In the genomic region with DNA sequence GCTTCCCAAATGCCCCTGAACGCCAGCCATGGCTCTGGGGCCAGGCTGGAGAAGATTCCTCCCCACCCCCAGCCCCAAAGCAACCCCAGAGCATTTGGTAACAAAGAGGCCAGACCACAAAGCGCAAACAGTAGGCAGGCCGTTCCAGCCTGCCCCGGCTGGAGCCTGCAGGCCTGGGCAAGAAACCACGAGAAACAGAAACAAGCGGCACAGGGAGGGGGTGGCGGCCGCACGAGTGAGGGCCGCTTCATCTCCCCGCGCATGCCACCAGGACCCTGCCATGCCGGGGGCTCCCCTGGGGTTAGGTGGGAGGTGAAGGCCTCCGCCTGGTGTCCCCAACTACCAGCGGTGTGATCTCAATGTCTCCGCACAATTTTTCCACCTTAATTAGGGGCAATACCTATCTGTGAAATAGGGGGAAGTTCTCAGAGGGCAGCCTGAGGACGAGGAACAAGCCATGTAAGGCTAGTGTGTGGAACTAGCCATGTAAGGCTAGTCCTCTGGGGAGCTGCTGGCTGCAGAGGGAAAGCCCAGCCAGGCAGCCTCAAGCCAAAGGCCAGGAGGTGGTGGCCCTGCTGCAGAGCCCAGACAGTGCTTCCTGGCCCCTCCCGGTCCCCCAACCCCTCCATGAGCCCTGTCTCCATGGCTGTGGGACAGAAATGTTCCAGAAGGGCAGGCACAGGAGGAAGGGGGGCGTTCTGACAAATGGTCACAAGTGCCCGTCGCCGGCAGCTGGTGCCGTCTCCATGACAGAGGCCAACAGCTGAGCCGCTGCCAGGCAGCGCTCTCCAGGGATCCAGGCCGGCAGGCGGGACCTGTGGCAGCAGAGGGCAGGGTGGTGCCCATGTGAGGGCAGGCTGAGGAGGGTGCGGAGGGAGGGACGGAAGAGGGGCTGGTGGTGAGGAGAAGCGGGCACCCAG, we compare ENCODE assay signal across 11 cellular contexts. TPM values are rescaled to one million over a fixed set of nuclear protein-coding genes. Genes with fewer than 3 reads are reported as not detected.
DNase-seq lines count a peak whose midpoint lies in the region; FAIRE-seq and TF ChIP-seq lines count a peak whose summit lies in the region.
"Had no signal": no experiment of that assay in that cellular context is flagged by ENCODE, and none has a peak within 500 bp of the region (broad histone marks: within the 10 kb centered on the region; RNA-seq: fewer than 3 reads in every experiment).

No MANE protein-coding gene starts in this region.

- H3K4me1 ChIP-seq in keratinocyte (ENCODE audit: control insufficient read depth, extremely low read depth, insufficient read depth, low read length), result peaks cover 71% of the 10 kb centered on the region
- H3K4me1 ChIP-seq in stomach smooth muscle (ENCODE audit: control insufficient read depth, insufficient read depth, low read length), result peaks cover 96% of the 10 kb centered on the region
- peaks cover 0 to 63% (median 0%) of the 10 kb centered on the region in 4 donors for H3K4me1 ChIP-seq in Peyer's patch

- H3K9ac ChIP-seq in keratinocyte (ENCODE audit: control insufficient read depth, extremely low read depth, insufficient read depth, low read length) (peak overlapping the region; percentile 73), stomach smooth muscle (ENCODE audit: low read length in 2 of 2) (peak overlapping the region; percentile 54 to 60)

- dilution Hi-C loops in keratinocyte (cut with MboI; ENCODE audit: extremely low pct_ligation_motif_present, low sequenced_read_pairs), result no loop called here

- H3K4me3 ChIP-seq in astrocyte of the cerebellum (ENCODE audit: low read depth, low read length) (no peak overlapping the region), keratinocyte (ENCODE audit: control insufficient read depth in 2 of 3, extremely low read depth in 1 of 3, insufficient read depth in 2 of 3, low read depth in 1 of 3, low read length in 3 of 3) (peak overlapping the region in 1 of 3 experiments; percentile 37), stomach smooth muscle (ENCODE audit: low read length in 2 of 2) (peak overlapping the region in 1 of 2 donors; percentile 35), Peyer's patch (no peak overlapping the region)

- TF ChIP-seq POLR2A in Peyer's patch (IDR thresholded peaks at IDR 0.05), result no peak

- H3K9me3 ChIP-seq in keratinocyte (ENCODE audit: control insufficient read depth, low read depth, low read length), result no peaks in the 10 kb centered on the region
- no peaks in the 10 kb centered on the region for H3K9me3 ChIP-seq in stomach smooth muscle (ENCODE audit: control insufficient read depth in 2 of 2, low read length in 2 of 2)
- H3K9me3 ChIP-seq in Peyer's patch, result no peaks in the 10 kb centered on the region

- H2AFZ ChIP-seq in keratinocyte (ENCODE audit: control insufficient read depth, low read length), result peak overlapping the region; percentile 74

- TF ChIP-seq CTCF in astrocyte of the cerebellum (IDR thresholded peaks at IDR 0.05; ENCODE audit: low read depth, low read length, missing control alignments), result no peak
- TF ChIP-seq CTCF in keratinocyte (optimal IDR thresholded peaks at IDR 0.05 in 1 of 3, IDR thresholded peaks at IDR 0.05 in 1 of 3, conservative IDR thresholded peaks at IDR 0.05 in 1 of 3; ENCODE audit: extremely low read depth in 1 of 3, insufficient read depth in 2 of 3, low read length in 3 of 3), result no peak
- TF ChIP-seq CTCF in Peyer's patch (IDR thresholded peaks at IDR 0.05), result no peak

- H3K9me1 ChIP-seq in keratinocyte (ENCODE audit: control insufficient read depth, extremely low read depth, insufficient read depth, low read length), result no peaks in the 10 kb centered on the region

- DNase-seq in M059J (ENCODE audit: low read depth) (peak; percentile 55), astrocyte of the cerebellum (ENCODE audit: low read depth) (peak; percentile 27), keratinocyte (ENCODE audit: low read depth, low spot score) (no peak), Peyer's patch (no peak), NCI-H187 (lab: John Stamatoyannopoulos, UW) (no peak), NCI-H748 (lab: John Stamatoyannopoulos, UW; ENCODE audit: unreplicated experiment) (no peak)
- no peak for DNase-seq in stimulated activated CD4-positive, alpha-beta T cell treated with anti-CD3 and anti-CD28 coated beads, Interleukin-4, amount 100 ng/mL, for 4 hours
- DNase-seq: activated CD4-positive, alpha-beta T cell treated with anti-CD3 and anti-CD28 coated beads for 48 hours; naive thymus-derived CD4-positive, alpha-beta T cell; stimulated activated naive CD8-positive, alpha-beta T cell treated with anti-CD3 and anti-CD28 coated beads, Interleukin-15, Interleukin-2, amounts not matched to agents 100 U/mL and 50 U/mL, for 24 hours had no signal

- H3K4me2 ChIP-seq in keratinocyte (ENCODE audit: control insufficient read depth, extremely low read depth, insufficient read depth, low read depth, low read length), result peak overlapping the region; percentile 77

- H3K79me2 ChIP-seq in keratinocyte (ENCODE audit: control insufficient read depth, insufficient read depth, low read length), result no peaks in the 10 kb centered on the region

- in situ Hi-C loops in astrocyte of the cerebellum (cut with HindIII; ENCODE audit: low sequenced_read_pairs), result no loop called here

- H4K20me1 ChIP-seq in keratinocyte (ENCODE audit: control insufficient read depth, extremely low read depth, insufficient read depth, low read length), result no peaks in the 10 kb centered on the region

- FAIRE-seq in keratinocyte (lab: Jason Lieb, UNC), result peak; percentile 67

- peak overlapping the region; percentile 89 for H3K27ac ChIP-seq in keratinocyte (ENCODE audit: control insufficient read depth, insufficient read depth, low read length)
- H3K27ac ChIP-seq in stomach smooth muscle (ENCODE audit: low read length), result peak overlapping the region; percentile 98
- peak overlapping the region in 2 of 4 donors; percentile 9 to 87 for H3K27ac ChIP-seq in Peyer's patch

- peaks cover 1 to 4% of the 10 kb centered on the region in 2 experiments for H3K36me3 ChIP-seq in keratinocyte (ENCODE audit: control insufficient read depth in 2 of 2, extremely low read depth in 1 of 2, insufficient read depth in 2 of 2, low read length in 2 of 2)
- no peaks in the 10 kb centered on the region for H3K36me3 ChIP-seq in stomach smooth muscle (ENCODE audit: control insufficient read depth in 2 of 2, insufficient read depth in 2 of 2, low read length in 2 of 2)
- H3K36me3 ChIP-seq in Peyer's patch, result peaks cover 0 to 4% (median 0%) of the 10 kb centered on the region in 3 donors

- H3K27me3 ChIP-seq in keratinocyte (ENCODE audit: control insufficient read depth, extremely low read depth, insufficient read depth, low read length) (no peaks in the 10 kb centered on the region), stomach smooth muscle (ENCODE audit: control insufficient read depth in 1 of 2, insufficient read depth in 2 of 2, low read length in 2 of 2) (no peaks in the 10 kb centered on the region), Peyer's patch (no peaks in the 10 kb centered on the region)

RNA-seq across cellular contexts. Expression of a gene that starts 14.5 kb away (rescaled TPM):
- 39.3 and 69.0 TPM in 2 replicates for total RNA-seq in M059J (2014; rRNA removed; shearing (Covaris generic))
- polyA plus RNA-seq in keratinocyte, result 13.3 to 22.3 TPM (median 21.8 TPM) in 3 replicates
- 24.4 TPM for polyA plus RNA-seq in keratinocyte (2011; ENCODE audit: low read depth)
- polyA plus RNA-seq in keratinocyte (2011; cell fraction: cytosol; rRNA removed), result 15.5 and 40.8 TPM in 2 replicates
- 38.5 and 49.9 TPM in 2 replicates for polyA plus RNA-seq in keratinocyte (2011; cell fraction: nucleus; rRNA removed)
- 16.8 and 39.7 TPM in 2 replicates for polyA plus RNA-seq in keratinocyte (2012; ENCODE audit: low replicate concordance)
- polyA minus RNA-seq in keratinocyte, result 12.8 to 45.1 TPM (median 20.7 TPM) in 3 replicates
- polyA minus RNA-seq in keratinocyte (2011; cell fraction: cytosol; rRNA and poly(A)+ RNA removed), result 52.2 TPM
- polyA minus RNA-seq in keratinocyte (2011; cell fraction: nucleus; rRNA and poly(A)+ RNA removed), result 20.7 and 31.0 TPM in 2 replicates
- 100 to 1,000 TPM in 1 of 4 donors, 10 to 100 TPM in 3; 12.1 to 115 (median 30.4) TPM for total RNA-seq in Peyer's patch
- polyA plus RNA-seq: naive thymus-derived CD4-positive, alpha-beta T cell had no signal

RNA-seq across cellular contexts. Expression of a gene that starts 54.0 kb away (rescaled TPM):
- total RNA-seq in M059J (2014; rRNA removed; shearing (Covaris generic)), result 0.86 TPM in 1 of 2 replicates, not detected in the other
- 0.08 to 0.42 TPM (median 0.14 TPM) in 3 replicates for polyA plus RNA-seq in keratinocyte
- 1.8 TPM for polyA plus RNA-seq in keratinocyte (2011; ENCODE audit: low read depth)
- 0.33 and 0.39 TPM in 2 replicates for polyA plus RNA-seq in keratinocyte (2011; cell fraction: cytosol; rRNA removed)
- 0.23 and 0.47 TPM in 2 replicates for polyA plus RNA-seq in keratinocyte (2011; cell fraction: nucleus; rRNA removed)
- 0.13 and 4.6 TPM in 2 replicates for polyA plus RNA-seq in keratinocyte (2012; ENCODE audit: low replicate concordance)
- polyA minus RNA-seq in keratinocyte, result 0.73 TPM in 1 of 3 replicates, not detected in the others
- polyA minus RNA-seq in keratinocyte (2011; cell fraction: cytosol; rRNA and poly(A)+ RNA removed), result not detected
- 0.53 TPM in 1 of 2 replicates, not detected in the other for polyA minus RNA-seq in keratinocyte (2011; cell fraction: nucleus; rRNA and poly(A)+ RNA removed)
- total RNA-seq in Peyer's patch, result 10 to 100 TPM in 1 of 4 donors, 1 to 10 TPM in 3; 1.6 to 23.1 (median 2.6) TPM
- polyA plus RNA-seq: naive thymus-derived CD4-positive, alpha-beta T cell had no signal

Comparison
In these comparisons a context has a peak if more than half of its experiments do, and no peak if none do; other contexts are left out.
1. DNase-seq: peak in M059J (single experiment) and astrocyte of the cerebellum (single experiment); none in keratinocyte (single experiment), stimulated activated CD4-positive, alpha-beta T cell treated with anti-CD3 and anti-CD28 coated beads, Interleukin-4, amount 100 ng/mL, for 4 hours (0 of 2), Peyer's patch (0 of 3), NCI-H187 (0 of 2) and NCI-H748 (single experiment).